In the genomic region with DNA sequence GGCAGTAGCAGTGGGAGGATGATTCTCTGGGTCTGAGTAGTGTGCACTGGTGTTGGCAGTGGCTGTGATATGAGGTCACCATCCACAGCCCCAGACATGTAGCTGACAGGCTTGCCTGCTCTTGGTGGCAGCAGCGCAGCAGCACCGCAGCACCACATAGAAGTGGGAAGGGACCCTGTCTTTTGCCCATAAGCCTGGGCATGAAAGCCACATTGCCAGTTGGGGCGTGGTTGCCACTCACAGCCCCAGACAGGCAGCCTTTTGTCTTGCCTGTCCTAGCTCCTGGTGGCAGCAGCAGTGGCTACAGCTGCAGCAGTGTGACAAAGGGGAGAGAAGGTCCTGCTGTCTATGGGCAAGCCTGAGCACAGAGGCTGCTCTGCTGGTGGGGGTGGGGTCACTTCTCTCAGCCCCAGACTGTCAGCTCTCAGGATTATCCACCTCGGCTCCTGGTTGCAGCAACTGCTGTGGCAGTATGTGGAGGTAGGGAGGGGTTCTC, we compare ENCODE assay signal across 14 cellular contexts.
DNase-seq lines count a peak whose midpoint lies in the region; FAIRE-seq and TF ChIP-seq lines count a peak whose summit lies in the region.
"Had no signal": no experiment of that assay in that cellular context is flagged by ENCODE, and none has a peak within 500 bp of the region (broad histone marks: within the 10 kb centered on the region; RNA-seq: fewer than 3 reads in every experiment).

No MANE protein-coding gene starts in this region.

- H3K4me2 ChIP-seq in GM23248 (ENCODE audit: unreplicated experiment), result no peak overlapping the region

- no peaks in the 10 kb centered on the region for H3K79me2 ChIP-seq in GM23248 (ENCODE audit: insufficient read depth)

- H3K9me3 ChIP-seq in GM23248 (ENCODE audit: low read depth) (no peaks in the 10 kb centered on the region), stomach (peaks cover 0 to 22% (median 10%) of the 10 kb centered on the region in 4 donors)

- in situ Hi-C loops in GM23248 (cut with MboI), result no loop called here

- no peaks in the 10 kb centered on the region for H3K27me3 ChIP-seq in layer of hippocampus (ENCODE audit: control insufficient read depth, insufficient read depth, low read length)
- H3K27me3 ChIP-seq in GM23248 (replicated peaks; ENCODE audit: insufficient read depth), result no peaks in the 10 kb centered on the region; the same call in 1 of the 2 replicates
- H3K27me3 ChIP-seq in stomach, result no peaks in the 10 kb centered on the region
- H3K27me3 ChIP-seq: spleen, upper lobe of left lung had no signal

- no peak for TF ChIP-seq CTCF in stomach (IDR thresholded peaks at IDR 0.05)

- H3K4me3 ChIP-seq in GM23248 (no peak overlapping the region), stomach (no peak overlapping the region)
- H3K4me3 ChIP-seq: coronary artery, spleen, upper lobe of left lung had no signal

- intact Hi-C loops in stomach (cut with DNase I; ENCODE audit: low total_unique reads), result no loop called here

- 47 to 54% methylated on average over 4 of the region's 4 CpGs for WGBS in GM23248 (ENCODE audit: low coverage in 1 of 2, low lambda C conversion rate in 2 of 2, missing lambda C conversion rate in 2 of 2), 2 experiments
- 14 to 62% (median 50%) methylated on average over 1 to 4 of the region's 4 CpGs for whole genome bisulfite sequencing in stomach, 5 donors

- no peak overlapping the region for H2AFZ ChIP-seq in GM23248

- no peaks in the 10 kb centered on the region for H3F3A ChIP-seq in GM23248 (ENCODE audit: insufficient read depth)

- DNase-seq in NCI-H748 (lab: John Stamatoyannopoulos, UW; ENCODE audit: unreplicated experiment), result peak; percentile 42
- no peak for DNase-seq in NCI-H748 treated with DMSO at 0.1 percent for 48 hours (lab: John Stamatoyannopoulos, UW)
- DNase-seq in SW480 (ENCODE audit: low spot score), result peak; percentile 89
- no peak for DNase-seq in GM23248
- DNase-seq in cerebellum (ENCODE audit: low spot score), result no peak
- DNase-seq in urothelium cell line (ENCODE audit: low spot score), result no peak
- DNase-seq in stomach, result no peak
- DNase-seq: ACHN, HCEC 1CT, kidney glomerular epithelial cell, spleen had no signal

- no peaks in the 10 kb centered on the region for H3K4me1 ChIP-seq in GM23248 (ENCODE audit: insufficient read depth)
- no peaks in the 10 kb centered on the region for H3K4me1 ChIP-seq in stomach
- H3K4me1 ChIP-seq: spleen, upper lobe of left lung had no signal

- FAIRE-seq in urothelium cell line (lab: Jason Lieb, UNC), result no peak

- TF ChIP-seq POLR2A in stomach (IDR thresholded peaks at IDR 0.05), result no peak

- H3K36me3 ChIP-seq in GM23248 (ENCODE audit: low read depth) (no peaks in the 10 kb centered on the region), stomach (no peaks in the 10 kb centered on the region)
- H3K36me3 ChIP-seq: spleen, upper lobe of left lung had no signal

- no peaks in the 10 kb centered on the region; the same call in 1 of the 2 replicates for H3K9me2 ChIP-seq in GM23248 (ENCODE audit: insufficient read depth)

- no peak for TF ChIP-seq EP300 in stomach (IDR thresholded peaks at IDR 0.05)

- no peaks in the 10 kb centered on the region for H4K20me1 ChIP-seq in GM23248 (ENCODE audit: insufficient read depth)

- no peak overlapping the region for H3K9ac ChIP-seq in GM23248

- peak overlapping the region; percentile 91 for H3K27ac ChIP-seq in layer of hippocampus (ENCODE audit: low read depth, low read length)
- no peak overlapping the region for H3K27ac ChIP-seq in GM23248
- no peak overlapping the region for H3K27ac ChIP-seq in stomach
- H3K27ac ChIP-seq: coronary artery, spleen, upper lobe of left lung had no signal

Comparison
In these comparisons a context has a peak if more than half of its experiments do, and no peak if none do; other contexts are left out.
1. DNase-seq: peak in NCI-H748 (single experiment) and SW480 (single experiment); none in NCI-H748 treated with DMSO at 0.1 percent for 48 hours (single experiment), GM23248 (single experiment), cerebellum (single experiment), urothelium cell line (single experiment) and stomach (single experiment).